9 cellular contexts compared by ENCODE assay signal in the genomic region with DNA sequence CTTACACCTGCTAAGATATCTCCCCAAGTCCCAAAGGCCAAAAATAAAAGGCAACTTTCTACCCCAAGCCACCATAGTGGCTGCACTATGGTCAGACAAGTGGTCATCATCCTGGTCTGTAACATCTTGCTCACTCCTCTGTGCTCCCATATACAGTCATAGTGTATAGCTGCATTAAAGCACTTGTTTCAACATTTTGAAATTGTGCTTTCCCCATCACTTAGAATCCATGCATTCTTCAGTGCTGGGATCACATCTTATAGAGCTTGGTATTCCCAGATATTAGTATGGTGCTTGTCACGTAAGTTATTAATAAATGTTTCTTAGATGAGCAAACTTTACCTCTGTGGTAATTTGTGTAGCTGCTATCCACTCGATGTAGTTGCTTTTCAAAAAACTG. TPM values are rescaled to one million over a fixed set of nuclear protein-coding genes. Genes with fewer than 3 reads are reported as not detected.
DNase-seq lines count a peak whose midpoint lies in the region; ATAC-seq and TF ChIP-seq lines count a peak whose summit lies in the region.
"Had no signal": no experiment of that assay in that cellular context is flagged by ENCODE, and none has a peak within 500 bp of the region (broad histone marks: within the 10 kb centered on the region; RNA-seq: fewer than 3 reads in every experiment).

No MANE protein-coding gene starts in this region.

- H3K9me3 Mint-ChIP-seq in activated CD4-positive, alpha-beta T cell treated with anti-CD3 and anti-CD28 coated beads, Interleukin-2, amount 10 ng/mL, durations not matched to agents 24 days and 14 days: peaks cover 5% of the 10 kb centered on the region
- H3K9me3 Mint-ChIP-seq in stimulated activated effector memory CD8-positive, alpha-beta T cell treated with anti-CD3 and anti-CD28 coated beads, Interleukin-12 subunit alpha, Interleukin-12 subunit beta, amount 100 ng/mL, for 72 hours: peaks cover 9% of the 10 kb centered on the region

- H3K4me3 Mint-ChIP-seq in activated CD4-positive, alpha-beta T cell treated with anti-CD3 and anti-CD28 coated beads, Interleukin-2, amount 10 ng/mL, durations not matched to agents 24 days and 14 days: peak overlapping the region; percentile 1
- H3K4me3 Mint-ChIP-seq in stimulated activated effector memory CD8-positive, alpha-beta T cell treated with anti-CD3 and anti-CD28 coated beads, Interleukin-12 subunit alpha, Interleukin-12 subunit beta, amount 100 ng/mL, for 72 hours: no peak overlapping the region

- peaks cover 9% of the 10 kb centered on the region for H3K36me3 Mint-ChIP-seq in activated CD4-positive, alpha-beta T cell treated with anti-CD3 and anti-CD28 coated beads, Interleukin-2, amount 10 ng/mL, durations not matched to agents 24 days and 14 days (ENCODE audit: low read depth)
- H3K36me3 Mint-ChIP-seq in stimulated activated effector memory CD8-positive, alpha-beta T cell treated with anti-CD3 and anti-CD28 coated beads, Interleukin-12 subunit alpha, Interleukin-12 subunit beta, amount 100 ng/mL, for 72 hours: no peaks in the 10 kb centered on the region

- H3K27me3 Mint-ChIP-seq in activated CD4-positive, alpha-beta T cell treated with anti-CD3 and anti-CD28 coated beads, Interleukin-2, amount 10 ng/mL, durations not matched to agents 24 days and 14 days: peaks cover 2% of the 10 kb centered on the region

- no peak overlapping the region for H3K27ac Mint-ChIP-seq in activated CD4-positive, alpha-beta T cell treated with anti-CD3 and anti-CD28 coated beads, Interleukin-2, amount 10 ng/mL, durations not matched to agents 24 days and 14 days
- H3K27ac Mint-ChIP-seq in stimulated activated effector memory CD8-positive, alpha-beta T cell treated with anti-CD3 and anti-CD28 coated beads, Interleukin-12 subunit alpha, Interleukin-12 subunit beta, amount 100 ng/mL, for 72 hours: no peak overlapping the region

- H3K4me1 Mint-ChIP-seq in activated CD4-positive, alpha-beta T cell treated with anti-CD3 and anti-CD28 coated beads, Interleukin-2, amount 10 ng/mL, durations not matched to agents 24 days and 14 days: peaks cover 40% of the 10 kb centered on the region
- H3K4me1 Mint-ChIP-seq in stimulated activated effector memory CD8-positive, alpha-beta T cell treated with anti-CD3 and anti-CD28 coated beads, Interleukin-12 subunit alpha, Interleukin-12 subunit beta, amount 100 ng/mL, for 72 hours: peaks cover 31% of the 10 kb centered on the region

- ATAC-seq in SK-N-SH treated with all-trans-retinoic acid at 6 μM for 48 hours: peak; percentile 70
- peak; percentile 43 for ATAC-seq in stimulated activated effector memory CD8-positive, alpha-beta T cell treated with anti-CD3 and anti-CD28 coated beads, Interleukin-12 subunit alpha, Interleukin-12 subunit beta, amount 100 ng/mL, for 72 hours

- no peak for DNase-seq in activated CD4-positive, alpha-beta T cell treated with anti-CD3 and anti-CD28 coated beads, Interleukin-2, amount 10 ng/mL, durations not matched to agents 24 days and 14 days
- DNase-seq in activated CD4-positive, alpha-beta T cell treated with anti-CD3 and anti-CD28 coated beads, Interleukin-2, amount 50 U/mL, for 1 hour: no peak
- DNase-seq in fibroblast of gingiva (ENCODE audit: low read depth) (peak; percentile 14), GM10266 (ENCODE audit: extremely low spot score) (no peak), NCI-H187 treated with DMSO at 0.1 percent for 48 hours (lab: John Stamatoyannopoulos, UW) (no peak), NOMO-1 (lab: John Stamatoyannopoulos, UW; ENCODE audit: unreplicated experiment in 2 of 2) (no peak)
- DNase-seq in stimulated activated effector memory CD8-positive, alpha-beta T cell treated with anti-CD3 and anti-CD28 coated beads, Interleukin-12 subunit alpha, Interleukin-12 subunit beta, amount 100 ng/mL, for 72 hours (ENCODE audit: low spot score in 2 of 2): no peak
- DNase-seq: NCI-H526 had no signal

- intact Hi-C loops in activated CD4-positive, alpha-beta T cell treated with anti-CD3 and anti-CD28 coated beads, Interleukin-2, amount 10 ng/mL, durations not matched to agents 24 days and 14 days (cut with micrococcal nuclease): loop anchor here (5.0 to 10.0 kb wide), 3 partner anchors 40 to 163 kb away; partner anchors contain the start of gene CDC42EP3

- TF ChIP-seq CTCF in GM10266 (IDR thresholded peaks at IDR 0.05; ENCODE audit: control insufficient read depth, insufficient read depth, low read depth, missing control alignments): no peak

TF ChIP-seq in SK-N-SH treated with all-trans-retinoic acid at 6 μM for 48 hours, 23 proteins besides CTCF, POLR2A, EP300 and RAD21:
- TF ChIP-seq GLIS3 (CRISPR knock-in tag; IDR thresholded peaks at IDR 0.05): no peak
- TF ChIP-seq ARNTL (CRISPR knock-in tag; IDR thresholded peaks at IDR 0.05; ENCODE audit: borderline replicate concordance, low read depth): no peak
- no peak for TF ChIP-seq ZNF70 (CRISPR knock-in tag; IDR thresholded peaks at IDR 0.05)
- no peak for TF ChIP-seq ZNF565 (CRISPR knock-in tag; conservative IDR thresholded peaks at IDR 0.05; ENCODE audit: low read depth)
- TF ChIP-seq OSR1 (CRISPR knock-in tag; IDR thresholded peaks at IDR 0.05): no peak
- TF ChIP-seq ZFP3 (CRISPR knock-in tag; IDR thresholded peaks at IDR 0.05): no peak
- no peak for TF ChIP-seq PPARA (CRISPR knock-in tag; IDR thresholded peaks at IDR 0.05; ENCODE audit: borderline replicate concordance)
- no peak for TF ChIP-seq ZFP30 (CRISPR knock-in tag; IDR thresholded peaks at IDR 0.05)
- TF ChIP-seq CSDC2 (CRISPR knock-in tag; IDR thresholded peaks at IDR 0.05): no peak
- no peak for TF ChIP-seq ISL1 (CRISPR knock-in tag; IDR thresholded peaks at IDR 0.05)
- no peak for TF ChIP-seq RARB (CRISPR knock-in tag; IDR thresholded peaks at IDR 0.05)

RNA-seq across cellular contexts. Expression of gene CDC42EP3, which starts 40.4 kb away (rescaled TPM):
- total RNA-seq in activated CD4-positive, alpha-beta T cell treated with anti-CD3 and anti-CD28 coated beads, Interleukin-2, amount 10 ng/mL, durations not matched to agents 24 days and 14 days: 10.9 and 12.8 TPM in 2 replicates
